1 cellular context compared by ENCODE assay signal in the genomic region with DNA sequence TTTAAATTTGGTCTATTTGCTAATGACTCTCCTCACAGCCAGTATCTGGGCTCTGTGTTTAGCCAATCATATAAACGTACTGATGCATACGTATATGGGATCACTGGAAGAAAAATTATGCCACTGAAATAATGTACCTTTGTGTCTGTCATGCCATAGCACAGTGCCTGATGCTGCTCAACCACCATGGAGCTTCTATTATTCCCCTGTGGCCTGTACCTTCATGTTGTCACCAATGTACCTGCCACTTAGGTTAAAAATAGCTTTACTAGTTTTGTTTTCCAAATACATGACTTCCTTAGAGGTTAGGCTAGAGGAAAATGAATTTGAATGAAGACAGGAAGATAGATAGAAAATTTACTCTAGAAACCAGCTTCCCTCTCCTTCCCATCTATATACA.
A peak's percentile ranks its signal among the peaks of the same experiment; 100 is the strongest.
TF ChIP-seq lines count a peak whose summit lies in the region.

No MANE protein-coding gene starts in this region.

TF ChIP-seq in GM12878, 131 proteins besides CTCF, POLR2A, EP300 and RAD21 (continued from another document):
- TF ChIP-seq MTA3 (IDR thresholded peaks at IDR 0.05; ENCODE audit: borderline replicate concordance, low read length) (no peak), SPI1 (IDR thresholded peaks at IDR 0.05; ENCODE audit: borderline replicate concordance, insufficient read depth, low read depth, low read length) (no peak), ETV6 (conservative IDR thresholded peaks at IDR 0.05 in 1 of 2, IDR thresholded peaks at IDR 0.05 in 1 of 2; ENCODE audit: borderline replicate concordance in 1 of 2, low read depth in 1 of 2) (peak in 1 of 2 experiments; percentile 41; a peak in 1 of 4 replicates)
